In the genomic region with DNA sequence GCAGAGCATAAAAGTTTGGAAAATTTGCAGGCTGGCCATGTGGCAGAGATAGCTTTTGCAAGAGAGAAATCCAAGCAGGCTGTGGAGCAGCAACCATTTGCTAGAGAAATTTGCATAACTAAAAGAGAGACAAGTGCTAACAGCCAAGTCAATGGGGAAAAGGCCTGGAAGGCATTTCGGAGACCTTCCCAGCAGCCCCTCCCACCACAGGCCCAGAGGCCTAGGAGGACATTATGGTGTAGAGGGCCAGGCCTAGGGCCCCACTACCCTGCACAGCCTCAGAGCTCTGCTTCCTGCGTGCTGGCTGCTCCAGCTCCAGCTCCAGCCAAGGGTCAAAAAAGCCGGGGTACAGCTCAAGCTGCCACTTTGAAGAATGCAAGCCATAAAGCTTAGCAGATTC, we compare ENCODE assay signal across 1 cellular context.
TF ChIP-seq lines count a peak whose summit lies in the region.

No MANE protein-coding gene starts in this region.

TF ChIP-seq in GM23338, 12 proteins besides CTCF, POLR2A, EP300 and RAD21 (continued from another document):
- TF ChIP-seq EZH2phosphoT487 (IDR thresholded peaks at IDR 0.05; ENCODE audit: unreplicated experiment) (no peak), POLR2AphosphoS5 (IDR thresholded peaks at IDR 0.05; ENCODE audit: low read depth) (no peak)
